Comparison of ENCODE assay signal across 1 cellular context in the genomic region with DNA sequence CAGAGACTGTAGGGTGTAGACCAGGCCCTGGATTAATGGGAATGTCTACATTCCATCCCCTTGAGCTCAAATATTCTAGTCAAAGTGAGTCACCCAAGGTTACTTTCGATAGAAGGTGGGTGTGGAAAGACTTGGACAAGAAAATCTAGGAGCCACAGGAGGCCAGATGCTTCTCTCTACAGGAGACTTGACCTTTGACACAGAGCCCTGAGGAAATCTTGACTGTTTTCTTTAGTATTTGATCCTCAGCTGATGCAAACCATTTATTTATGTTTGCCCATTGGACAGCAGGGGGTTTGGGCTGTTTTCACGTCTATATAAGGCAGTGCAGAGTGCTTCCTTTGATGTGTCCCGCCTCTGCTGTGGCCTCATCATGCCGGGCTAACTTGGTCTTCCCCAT.
TF ChIP-seq lines count a peak whose summit lies in the region.

No MANE protein-coding gene starts in this region.

TF ChIP-seq in HEK293, 187 proteins besides CTCF, POLR2A, EP300 and RAD21 (continued from another document and continues in another):
- no peak for TF ChIP-seq YY1 (tag by site-specific recombination; IDR thresholded peaks at IDR 0.05)
- no peak for TF ChIP-seq ZBTB44 (tag by site-specific recombination; IDR thresholded peaks at IDR 0.05)
- TF ChIP-seq ZNF211 (tag by site-specific recombination; IDR thresholded peaks at IDR 0.05; ENCODE audit: low read depth), result no peak
- TF ChIP-seq, protein P1, sequence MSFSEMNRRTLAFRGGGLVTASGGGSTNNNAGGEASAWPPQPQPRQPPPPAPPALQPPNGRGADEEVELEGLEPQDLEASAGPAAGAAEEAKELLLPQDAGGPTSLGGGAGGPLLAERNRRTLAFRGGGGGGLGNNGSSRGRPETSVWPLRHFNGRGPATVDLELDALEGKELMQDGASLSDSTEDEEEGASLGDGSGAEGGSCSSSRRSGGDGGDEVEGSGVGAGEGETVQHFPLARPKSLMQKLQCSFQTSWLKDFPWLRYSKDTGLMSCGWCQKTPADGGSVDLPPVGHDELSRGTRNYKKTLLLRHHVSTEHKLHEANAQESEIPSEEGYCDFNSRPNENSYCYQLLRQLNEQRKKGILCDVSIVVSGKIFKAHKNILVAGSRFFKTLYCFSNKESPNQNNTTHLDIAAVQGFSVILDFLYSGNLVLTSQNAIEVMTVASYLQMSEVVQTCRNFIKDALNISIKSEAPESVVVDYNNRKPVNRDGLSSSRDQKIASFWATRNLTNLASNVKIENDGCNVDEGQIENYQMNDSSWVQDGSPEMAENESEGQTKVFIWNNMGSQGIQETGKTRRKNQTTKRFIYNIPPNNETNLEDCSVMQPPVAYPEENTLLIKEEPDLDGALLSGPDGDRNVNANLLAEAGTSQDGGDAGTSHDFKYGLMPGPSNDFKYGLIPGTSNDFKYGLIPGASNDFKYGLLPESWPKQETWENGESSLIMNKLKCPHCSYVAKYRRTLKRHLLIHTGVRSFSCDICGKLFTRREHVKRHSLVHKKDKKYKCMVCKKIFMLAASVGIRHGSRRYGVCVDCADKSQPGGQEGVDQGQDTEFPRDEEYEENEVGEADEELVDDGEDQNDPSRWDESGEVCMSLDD (tag by site-specific recombination; IDR thresholded peaks at IDR 0.05), result no peak
- peak; percentile 67 for TF ChIP-seq IKZF3 (tag by site-specific recombination; IDR thresholded peaks at IDR 0.05)
- TF ChIP-seq, protein P2, sequence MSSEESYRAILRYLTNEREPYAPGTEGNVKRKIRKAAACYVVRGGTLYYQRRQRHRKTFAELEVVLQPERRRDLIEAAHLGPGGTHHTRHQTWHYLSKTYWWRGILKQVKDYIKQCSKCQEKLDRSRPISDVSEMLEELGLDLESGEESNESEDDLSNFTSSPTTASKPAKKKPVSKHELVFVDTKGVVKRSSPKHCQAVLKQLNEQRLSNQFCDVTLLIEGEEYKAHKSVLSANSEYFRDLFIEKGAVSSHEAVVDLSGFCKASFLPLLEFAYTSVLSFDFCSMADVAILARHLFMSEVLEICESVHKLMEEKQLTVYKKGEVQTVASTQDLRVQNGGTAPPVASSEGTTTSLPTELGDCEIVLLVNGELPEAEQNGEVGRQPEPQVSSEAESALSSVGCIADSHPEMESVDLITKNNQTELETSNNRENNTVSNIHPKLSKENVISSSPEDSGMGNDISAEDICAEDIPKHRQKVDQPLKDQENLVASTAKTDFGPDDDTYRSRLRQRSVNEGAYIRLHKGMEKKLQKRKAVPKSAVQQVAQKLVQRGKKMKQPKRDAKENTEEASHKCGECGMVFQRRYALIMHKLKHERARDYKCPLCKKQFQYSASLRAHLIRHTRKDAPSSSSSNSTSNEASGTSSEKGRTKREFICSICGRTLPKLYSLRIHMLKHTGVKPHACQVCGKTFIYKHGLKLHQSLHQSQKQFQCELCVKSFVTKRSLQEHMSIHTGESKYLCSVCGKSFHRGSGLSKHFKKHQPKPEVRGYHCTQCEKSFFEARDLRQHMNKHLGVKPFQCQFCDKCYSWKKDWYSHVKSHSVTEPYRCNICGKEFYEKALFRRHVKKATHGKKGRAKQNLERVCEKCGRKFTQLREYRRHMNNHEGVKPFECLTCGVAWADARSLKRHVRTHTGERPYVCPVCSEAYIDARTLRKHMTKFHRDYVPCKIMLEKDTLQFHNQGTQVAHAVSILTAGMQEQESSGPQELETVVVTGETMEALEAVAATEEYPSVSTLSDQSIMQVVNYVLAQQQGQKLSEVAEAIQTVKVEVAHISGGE (tag by site-specific recombination; conservative IDR thresholded peaks at IDR 0.05; ENCODE audit: low read depth), result no peak
- no peak for TF ChIP-seq ZNF398 (tag by site-specific recombination; IDR thresholded peaks at IDR 0.05)
- no peak for TF ChIP-seq ZNF610 (tag by site-specific recombination; IDR thresholded peaks at IDR 0.05; ENCODE audit: borderline replicate concordance)
- TF ChIP-seq ZNF335 (tag by site-specific recombination; conservative IDR thresholded peaks at IDR 0.05), result peak; percentile 47
- TF ChIP-seq EGR2 (tag by site-specific recombination; IDR thresholded peaks at IDR 0.05; ENCODE audit: low read depth), result no peak
- TF ChIP-seq, protein P3, sequence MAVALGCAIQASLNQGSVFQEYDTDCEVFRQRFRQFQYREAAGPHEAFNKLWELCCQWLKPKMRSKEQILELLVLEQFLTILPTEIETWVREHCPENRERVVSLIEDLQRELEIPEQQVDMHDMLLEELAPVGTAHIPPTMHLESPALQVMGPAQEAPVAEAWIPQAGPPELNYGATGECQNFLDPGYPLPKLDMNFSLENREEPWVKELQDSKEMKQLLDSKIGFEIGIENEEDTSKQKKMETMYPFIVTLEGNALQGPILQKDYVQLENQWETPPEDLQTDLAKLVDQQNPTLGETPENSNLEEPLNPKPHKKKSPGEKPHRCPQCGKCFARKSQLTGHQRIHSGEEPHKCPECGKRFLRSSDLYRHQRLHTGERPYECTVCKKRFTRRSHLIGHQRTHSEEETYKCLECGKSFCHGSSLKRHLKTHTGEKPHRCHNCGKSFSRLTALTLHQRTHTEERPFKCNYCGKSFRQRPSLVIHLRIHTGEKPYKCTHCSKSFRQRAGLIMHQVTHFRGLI (tag by site-specific recombination; IDR thresholded peaks at IDR 0.05), result no peak
- no peak for TF ChIP-seq ZNF324 (tag by site-specific recombination; IDR thresholded peaks at IDR 0.05)
- no peak for TF ChIP-seq ZBTB48 (tag by site-specific recombination; IDR thresholded peaks at IDR 0.05)
- TF ChIP-seq ZFP37 (tag by site-specific recombination; IDR thresholded peaks at IDR 0.05), result no peak
- TF ChIP-seq, protein P4, sequence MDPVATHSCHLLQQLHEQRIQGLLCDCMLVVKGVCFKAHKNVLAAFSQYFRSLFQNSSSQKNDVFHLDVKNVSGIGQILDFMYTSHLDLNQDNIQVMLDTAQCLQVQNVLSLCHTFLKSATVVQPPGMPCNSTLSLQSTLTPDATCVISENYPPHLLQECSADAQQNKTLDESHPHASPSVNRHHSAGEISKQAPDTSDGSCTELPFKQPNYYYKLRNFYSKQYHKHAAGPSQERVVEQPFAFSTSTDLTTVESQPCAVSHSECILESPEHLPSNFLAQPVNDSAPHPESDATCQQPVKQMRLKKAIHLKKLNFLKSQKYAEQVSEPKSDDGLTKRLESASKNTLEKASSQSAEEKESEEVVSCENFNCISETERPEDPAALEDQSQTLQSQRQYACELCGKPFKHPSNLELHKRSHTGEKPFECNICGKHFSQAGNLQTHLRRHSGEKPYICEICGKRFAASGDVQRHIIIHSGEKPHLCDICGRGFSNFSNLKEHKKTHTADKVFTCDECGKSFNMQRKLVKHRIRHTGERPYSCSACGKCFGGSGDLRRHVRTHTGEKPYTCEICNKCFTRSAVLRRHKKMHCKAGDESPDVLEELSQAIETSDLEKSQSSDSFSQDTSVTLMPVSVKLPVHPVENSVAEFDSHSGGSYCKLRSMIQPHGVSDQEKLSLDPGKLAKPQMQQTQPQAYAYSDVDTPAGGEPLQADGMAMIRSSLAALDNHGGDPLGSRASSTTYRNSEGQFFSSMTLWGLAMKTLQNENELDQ (tag by site-specific recombination; IDR thresholded peaks at IDR 0.05; ENCODE audit: low read depth), result no peak
- TF ChIP-seq TCF7L2 (IDR thresholded peaks at IDR 0.05; ENCODE audit: borderline replicate concordance, low read depth, low read length), result peak; percentile 100
- no peak for TF ChIP-seq ZBTB20 (tag by site-specific recombination; IDR thresholded peaks at IDR 0.05)
- no peak for TF ChIP-seq ZNF521 (tag by site-specific recombination; IDR thresholded peaks at IDR 0.05)
- 0 out of 2 replicates have a peak, but pooled peaks have one; percentile 17 for TF ChIP-seq ZNF518A (tag by site-specific recombination; conservative IDR thresholded peaks at IDR 0.05; ENCODE audit: low read depth)
- no peak for TF ChIP-seq ZSCAN30 (tag by site-specific recombination; IDR thresholded peaks at IDR 0.05)
- 0 out of 2 replicates have a peak, but pooled peaks have one; percentile 23 for TF ChIP-seq ZBTB17 (tag by site-specific recombination; IDR thresholded peaks at IDR 0.05)
- TF ChIP-seq ZNF544 (tag by site-specific recombination; IDR thresholded peaks at IDR 0.05), result no peak
- no peak for TF ChIP-seq ZNF24 (tag by site-specific recombination; IDR thresholded peaks at IDR 0.05)
- TF ChIP-seq BCL11B (tag by site-specific recombination; IDR thresholded peaks at IDR 0.05; ENCODE audit: low read depth), result no peak
- TF ChIP-seq ZNF16 (tag by site-specific recombination; IDR thresholded peaks at IDR 0.05; ENCODE audit: low read depth), result no peak
- no peak for TF ChIP-seq PRDM4 (tag by site-specific recombination; IDR thresholded peaks at IDR 0.05)
- TF ChIP-seq HOXC10 (CRISPR knock-in tag; IDR thresholded peaks at IDR 0.05), result no peak
- TF ChIP-seq, protein P5, sequence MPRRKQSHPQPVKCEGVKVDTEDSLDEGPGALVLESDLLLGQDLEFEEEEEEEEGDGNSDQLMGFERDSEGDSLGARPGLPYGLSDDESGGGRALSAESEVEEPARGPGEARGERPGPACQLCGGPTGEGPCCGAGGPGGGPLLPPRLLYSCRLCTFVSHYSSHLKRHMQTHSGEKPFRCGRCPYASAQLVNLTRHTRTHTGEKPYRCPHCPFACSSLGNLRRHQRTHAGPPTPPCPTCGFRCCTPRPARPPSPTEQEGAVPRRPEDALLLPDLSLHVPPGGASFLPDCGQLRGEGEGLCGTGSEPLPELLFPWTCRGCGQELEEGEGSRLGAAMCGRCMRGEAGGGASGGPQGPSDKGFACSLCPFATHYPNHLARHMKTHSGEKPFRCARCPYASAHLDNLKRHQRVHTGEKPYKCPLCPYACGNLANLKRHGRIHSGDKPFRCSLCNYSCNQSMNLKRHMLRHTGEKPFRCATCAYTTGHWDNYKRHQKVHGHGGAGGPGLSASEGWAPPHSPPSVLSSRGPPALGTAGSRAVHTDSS (tag by site-specific recombination; IDR thresholded peaks at IDR 0.05), result no peak
- no peak for TF ChIP-seq KLF9 (tag by site-specific recombination; IDR thresholded peaks at IDR 0.05; ENCODE audit: low read depth)
- TF ChIP-seq REPIN1 (tag by site-specific recombination; IDR thresholded peaks at IDR 0.05; ENCODE audit: low read depth), result no peak
